11 cellular contexts compared by ENCODE assay signal in genomic region chr3:23991236-23992050, GRCh38. TPM values are rescaled to one million over a fixed set of nuclear protein-coding genes. Genes with fewer than 3 reads are reported as not detected.
DNase-seq lines count a peak whose midpoint lies in the region; ATAC-seq and TF ChIP-seq lines count a peak whose summit lies in the region.
"Had no signal": no experiment of that assay in that cellular context is flagged by ENCODE, and none has a peak within 500 bp of the region (broad histone marks: within the 10 kb centered on the region; RNA-seq: fewer than 3 reads in every experiment).

No MANE protein-coding gene starts in this region.

- H3K27ac ChIP-seq in breast epithelium (peak overlapping the region; percentile 10 to 28), angular gyrus (ENCODE audit: low read depth, low read length) (peak overlapping the region; percentile 95), left lung (no peak overlapping the region), uterus (peak overlapping the region; percentile 50 to 60)

- H3K36me3 Mint-ChIP-seq in MCF 10A (ENCODE audit: insufficient read depth, unreplicated experiment): peaks cover 6% of the 10 kb centered on the region
- no peaks in the 10 kb centered on the region for H3K36me3 Mint-ChIP-seq in activated CD4-positive, alpha-beta T cell treated with anti-CD3 and anti-CD28 coated beads, Interleukin-2, amount 10 ng/mL, durations not matched to agents 7 days and 5 days (ENCODE audit: low read depth)

- no peaks in the 10 kb centered on the region for H3K27me3 ChIP-seq in breast epithelium
- no peaks in the 10 kb centered on the region for H3K27me3 ChIP-seq in left lung
- H3K27me3 ChIP-seq in uterus: no peaks in the 10 kb centered on the region
- H3K27me3 ChIP-seq: heart left ventricle had no signal

- H3K9me3 ChIP-seq in breast epithelium (no peaks in the 10 kb centered on the region), left lung (no peaks in the 10 kb centered on the region), uterus (no peaks in the 10 kb centered on the region)
- H3K9me3 ChIP-seq: heart left ventricle had no signal

- no peak overlapping the region for H3K4me3 ChIP-seq in breast epithelium
- H3K4me3 ChIP-seq in left lung: no peak overlapping the region
- no peak overlapping the region for H3K4me3 ChIP-seq in uterus
- H3K4me3 ChIP-seq: heart left ventricle had no signal

- BruUV-seq in MCF 10A (replicated peaks; lab: Mats Ljungman, UMichigan): no TSS peak

- H3K27ac Mint-ChIP-seq in MCF 10A (ENCODE audit: low read depth, unreplicated experiment): no peak overlapping the region
- H3K27ac Mint-ChIP-seq in activated CD4-positive, alpha-beta T cell treated with anti-CD3 and anti-CD28 coated beads, Interleukin-2, amount 10 ng/mL, durations not matched to agents 7 days and 5 days: no peak overlapping the region

- CTCF ChIA-PET in MCF 10A (lab: Yijun Ruan, JAX): interaction anchor here (0.5 to 1.1 kb wide), 3 partner anchors 10 to 247 kb away, joined by 3 to 4 read pairs (median 3); no protein-coding TSS in a partner anchor
- CTCF ChIA-PET in activated CD4-positive, alpha-beta T cell treated with anti-CD3 and anti-CD28 coated beads, Interleukin-2, amount 10 ng/mL, durations not matched to agents 7 days and 5 days (lab: Charles Lee): no interaction called here

- no peaks in the 10 kb centered on the region for H3K9me3 Mint-ChIP-seq in MCF 10A (ENCODE audit: unreplicated experiment)
- H3K9me3 Mint-ChIP-seq in activated CD4-positive, alpha-beta T cell treated with anti-CD3 and anti-CD28 coated beads, Interleukin-2, amount 10 ng/mL, durations not matched to agents 7 days and 5 days: no peaks in the 10 kb centered on the region

- H3K36me3 ChIP-seq in breast epithelium (no peaks in the 10 kb centered on the region), left lung (no peaks in the 10 kb centered on the region), uterus (no peaks in the 10 kb centered on the region)
- H3K36me3 ChIP-seq: heart left ventricle had no signal

- TF ChIP-seq CTCF in breast epithelium (IDR thresholded peaks at IDR 0.05): no peak
- TF ChIP-seq CTCF in MCF 10A (IDR thresholded peaks at IDR 0.05; ENCODE audit: unreplicated experiment): no peak
- TF ChIP-seq CTCF in left lung (IDR thresholded peaks at IDR 0.05): no peak
- TF ChIP-seq CTCF in uterus (IDR thresholded peaks at IDR 0.05): no peak

- ATAC-seq in left lung (peak; percentile 53), GM21576 (IDR thresholded peaks at IDR 0.05; ENCODE audit: unreplicated experiment) (no peak), GM19467 (IDR thresholded peaks at IDR 0.05; ENCODE audit: unreplicated experiment) (no peak)
- ATAC-seq: stimulated activated naive CD8-positive, alpha-beta T cell treated with anti-CD3 and anti-CD28 coated beads, Interleukin-15, Interleukin-2, amounts not matched to agents 100 U/mL and 50 U/mL, for 24 hours had no signal

- no peak for TF ChIP-seq POLR2A in breast epithelium (IDR thresholded peaks at IDR 0.05)
- TF ChIP-seq POLR2A in uterus (IDR thresholded peaks at IDR 0.05): no peak

- H3K4me3 Mint-ChIP-seq in MCF 10A (ENCODE audit: unreplicated experiment): no peak overlapping the region
- H3K4me3 Mint-ChIP-seq in activated CD4-positive, alpha-beta T cell treated with anti-CD3 and anti-CD28 coated beads, Interleukin-2, amount 10 ng/mL, durations not matched to agents 7 days and 5 days: no peak overlapping the region

- POLR2A ChIA-PET in MCF 10A (lab: Yijun Ruan, JAX): interaction anchor here (1.3 to 1.8 kb wide), 2 partner anchors 45 to 74 kb away, joined by 3 to 5 read pairs; partner anchors contain the start of genes NKIRAS1 and RPL15
- POLR2A ChIA-PET in activated CD4-positive, alpha-beta T cell treated with anti-CD3 and anti-CD28 coated beads, Interleukin-2, amount 10 ng/mL, durations not matched to agents 7 days and 5 days (lab: Charles Lee): no interaction called here

- no peaks in the 10 kb centered on the region for H3K4me1 Mint-ChIP-seq in MCF 10A (ENCODE audit: insufficient read depth, unreplicated experiment)
- H3K4me1 Mint-ChIP-seq in activated CD4-positive, alpha-beta T cell treated with anti-CD3 and anti-CD28 coated beads, Interleukin-2, amount 10 ng/mL, durations not matched to agents 7 days and 5 days: peaks cover 9% of the 10 kb centered on the region

- DNase-seq in breast epithelium (ENCODE audit: low spot score in 2 of 2) (no peak), MCF 10A (ENCODE audit: unreplicated experiment) (no peak), left lung (no peak), uterus (no peak)
- DNase-seq in activated CD4-positive, alpha-beta T cell treated with anti-CD3 and anti-CD28 coated beads, Interleukin-2, amount 10 ng/mL, durations not matched to agents 7 days and 5 days: no peak
- DNase-seq: activated naive CD4-positive, alpha-beta T cell treated with anti-CD3 and anti-CD28 coated beads, Interleukin-2, amount 50 U/mL, for 16 hours; heart left ventricle; stimulated activated naive CD8-positive, alpha-beta T cell treated with anti-CD3 and anti-CD28 coated beads, Interleukin-15, Interleukin-2, amounts not matched to agents 100 U/mL and 50 U/mL, for 24 hours had no signal

- intact Hi-C loops in breast epithelium (cut with DNase I; ENCODE audit: low total_unique reads): no loop called here
- intact Hi-C loops in MCF 10A (cut with micrococcal nuclease): loop anchor here (5.0 to 10.0 kb wide), 2 partner anchors 74 to 93 kb away; partner anchors contain the start of genes NKIRAS1 and RPL15
- intact Hi-C loops in left lung (cut with DNase I): loop anchor here in 1 of 2 donors (10.0 kb wide), 1 partner anchor 243 kb away; no protein-coding TSS in a partner anchor
- intact Hi-C loops in uterus (cut with DNase I; ENCODE audit: low total_unique reads): no loop called here

- H3K27me3 Mint-ChIP-seq in MCF 10A (ENCODE audit: insufficient read depth, unreplicated experiment): no peaks in the 10 kb centered on the region
- no peaks in the 10 kb centered on the region for H3K27me3 Mint-ChIP-seq in activated CD4-positive, alpha-beta T cell treated with anti-CD3 and anti-CD28 coated beads, Interleukin-2, amount 10 ng/mL, durations not matched to agents 7 days and 5 days

- H3K4me1 ChIP-seq in breast epithelium (no peaks in the 10 kb centered on the region), left lung (peaks cover 0 to 2% of the 10 kb centered on the region in 2 donors), uterus (no peaks in the 10 kb centered on the region)

RNA-seq across cellular contexts. Expression of gene NR1D2, which starts 46.4 kb away (rescaled TPM):
- total RNA-seq in breast epithelium: 10 to 100 TPM; 26.2 to 43.8 (median 37.4) TPM
- 19.4 and 21.9 TPM in 2 replicates for total RNA-seq in MCF 10A (2022)
- total RNA-seq in left lung: 10 to 100 TPM; 18.8 to 40.0 TPM
- 10 to 100 TPM; 36.8 to 95.7 (median 60.2) TPM for total RNA-seq in uterus
- 1 to 10 TPM; 5.9 TPM for total RNA-seq in activated CD4-positive, alpha-beta T cell treated with anti-CD3 and anti-CD28 coated beads, Interleukin-2, amount 10 ng/mL, durations not matched to agents 7 days and 5 days

Comparison
In these comparisons a context has a peak if more than half of its experiments do, and no peak if none do; other contexts are left out.
1. H3K27ac ChIP-seq: peak in breast epithelium (2 of 2), angular gyrus (single experiment) and uterus (2 of 2); none in left lung (0 of 2).